8 cellular contexts compared by ENCODE assay signal in genomic region chr3:18111702-18112311, GRCh38.
A peak's percentile ranks its signal among the peaks of the same experiment; 100 is the strongest.
DNase-seq lines count a peak whose midpoint lies in the region; ATAC-seq and TF ChIP-seq lines count a peak whose summit lies in the region.

No MANE protein-coding gene starts in this region.

- TF ChIP-seq CTCF in natural killer cell (IDR thresholded peaks at IDR 0.05) (no peak), coronary artery (IDR thresholded peaks at IDR 0.05) (no peak)

- no peaks in the 10 kb centered on the region for H3K36me3 ChIP-seq in aorta (ENCODE audit: control insufficient read depth in 1 of 2, insufficient read depth in 2 of 2, low read length in 1 of 2)

- H3K27me3 ChIP-seq in aorta (ENCODE audit: control insufficient read depth in 1 of 2, insufficient read depth in 2 of 2, low read length in 1 of 2): no peaks in the 10 kb centered on the region

- H3K4me3 ChIP-seq in aorta (ENCODE audit: low read length in 2 of 2) (no peak overlapping the region), coronary artery (no peak overlapping the region)

- no peaks in the 10 kb centered on the region for H3K4me1 ChIP-seq in aorta (ENCODE audit: control insufficient read depth in 1 of 2, insufficient read depth in 2 of 2, low read length in 2 of 2)

- peaks cover 4% of the 10 kb centered on the region for H3K27me3 Mint-ChIP-seq in T-helper 1 cell treated with Interleukin-12 subunit alpha and Interleukin-12 subunit beta and Interleukin-4 antibody, amounts not matched to agents 30 μg/mL and 1 μg/mL, for 36 hours (ENCODE audit: low read depth)
- peaks cover 0 to 4% of the 10 kb centered on the region in 2 donors for H3K27me3 Mint-ChIP-seq in natural killer cell (ENCODE audit: low read depth in 2 of 2)

- peak overlapping the region; percentile 59 for H3K4me3 Mint-ChIP-seq in T-helper 1 cell treated with Interleukin-12 subunit alpha and Interleukin-12 subunit beta and Interleukin-4 antibody, amounts not matched to agents 30 μg/mL and 1 μg/mL, for 36 hours
- H3K4me3 Mint-ChIP-seq in natural killer cell: peak overlapping the region; percentile 86

- H3K4me1 Mint-ChIP-seq in T-helper 1 cell treated with Interleukin-12 subunit alpha and Interleukin-12 subunit beta and Interleukin-4 antibody, amounts not matched to agents 30 μg/mL and 1 μg/mL, for 36 hours (ENCODE audit: low read depth): peaks cover 8% of the 10 kb centered on the region
- peaks cover 9 to 12% of the 10 kb centered on the region in 2 donors for H3K4me1 Mint-ChIP-seq in natural killer cell

- ATAC-seq in GM19467 (IDR thresholded peaks at IDR 0.05; ENCODE audit: unreplicated experiment) (peak; percentile 83), HG03432 (IDR thresholded peaks at IDR 0.05; ENCODE audit: unreplicated experiment) (peak; percentile 94), natural killer cell (peak; percentile 53 to 84 (median 62)), aorta (ENCODE audit: low FRiP score) (no peak)

- WGBS in aorta, 2 donors: 25 to 28% methylated on average over 6 of the region's 6 CpGs

- H3K27ac Mint-ChIP-seq in T-helper 1 cell treated with Interleukin-12 subunit alpha and Interleukin-12 subunit beta and Interleukin-4 antibody, amounts not matched to agents 30 μg/mL and 1 μg/mL, for 36 hours: no peak overlapping the region
- peak overlapping the region; percentile 21 to 73 for H3K27ac Mint-ChIP-seq in natural killer cell

- intact Hi-C loops in natural killer cell (cut with micrococcal nuclease): no loop called here
- intact Hi-C loops in aorta (cut with DNase I): no loop called here

- H3K9me3 Mint-ChIP-seq in T-helper 1 cell treated with Interleukin-12 subunit alpha and Interleukin-12 subunit beta and Interleukin-4 antibody, amounts not matched to agents 30 μg/mL and 1 μg/mL, for 36 hours: peaks cover 4% of the 10 kb centered on the region
- H3K9me3 Mint-ChIP-seq in natural killer cell: no peaks in the 10 kb centered on the region

- H3K9me3 ChIP-seq in aorta (ENCODE audit: control insufficient read depth, low read length): no peaks in the 10 kb centered on the region

- no peaks in the 10 kb centered on the region for H3K36me3 Mint-ChIP-seq in T-helper 1 cell treated with Interleukin-12 subunit alpha and Interleukin-12 subunit beta and Interleukin-4 antibody, amounts not matched to agents 30 μg/mL and 1 μg/mL, for 36 hours (ENCODE audit: low read depth)
- H3K36me3 Mint-ChIP-seq in natural killer cell: no peaks in the 10 kb centered on the region

- DNase-seq in NCI-H1417 (lab: John Stamatoyannopoulos, UW) (peak in 2 of 3 experiments; percentile 9 to 49), NCI-H1417 treated with DMSO at 0.1 percent for 48 hours (lab: John Stamatoyannopoulos, UW) (no peak), natural killer cell (no peak), aorta (no peak), coronary artery (ENCODE audit: low spot score) (no peak)

- H3K27ac ChIP-seq in aorta (ENCODE audit: low read depth in 1 of 2, low read length in 2 of 2): no peak overlapping the region
- no peak overlapping the region for H3K27ac ChIP-seq in coronary artery

Comparison
In these comparisons a context has a peak if more than half of its experiments do, and no peak if none do; other contexts are left out.
1. DNase-seq: peak in NCI-H1417 (2 of 3); none in NCI-H1417 treated with DMSO at 0.1 percent for 48 hours (single experiment), natural killer cell (single experiment), aorta (0 of 2) and coronary artery (single experiment).